In the genomic region with DNA sequence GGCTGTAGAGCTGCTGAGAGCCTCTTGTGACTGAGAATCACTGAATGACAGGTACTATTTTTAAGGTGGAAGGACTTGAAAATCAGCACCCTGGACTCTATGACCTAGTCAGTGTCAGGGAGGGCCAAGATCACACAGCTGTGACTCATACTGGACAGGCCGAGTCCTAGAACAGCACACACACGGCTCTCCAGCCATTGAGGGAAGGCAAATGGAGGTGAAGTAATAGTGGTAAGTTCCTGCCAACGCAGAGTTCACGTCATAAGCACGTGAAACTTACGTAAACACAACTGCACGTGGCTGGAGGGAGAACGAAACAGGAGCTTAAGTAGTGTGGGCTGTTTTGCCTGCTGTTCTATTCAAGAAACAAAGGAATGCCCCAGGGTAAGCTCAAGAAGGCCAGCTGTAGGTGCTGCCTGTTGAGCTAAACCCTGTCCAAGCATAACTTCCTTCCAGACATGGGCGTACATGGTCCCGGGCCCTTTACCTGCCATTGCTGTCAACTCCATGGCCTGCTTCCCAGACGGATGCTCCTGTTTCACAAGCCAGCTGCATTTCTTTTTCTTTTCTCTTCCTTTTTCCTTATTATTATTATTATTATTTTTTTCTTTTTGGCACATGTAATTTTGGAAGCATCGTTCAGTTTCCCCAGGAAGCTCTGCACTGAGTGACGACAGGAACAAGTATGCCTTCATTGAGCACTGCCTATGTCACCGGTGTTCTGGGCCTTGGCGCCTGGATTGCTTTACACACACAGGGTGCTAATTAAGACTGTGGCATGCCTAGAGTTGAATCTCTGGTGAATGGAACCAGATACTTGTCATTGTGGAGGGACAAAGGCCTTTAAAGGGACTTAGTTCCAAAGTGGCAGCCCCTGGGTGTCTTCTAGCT, we compare ENCODE assay signal across 8 cellular contexts. TPM values are rescaled to one million over a fixed set of nuclear protein-coding genes. Genes with fewer than 3 reads are reported as not detected.
DNase-seq lines count a peak whose midpoint lies in the region; ATAC-seq, FAIRE-seq and TF ChIP-seq lines count a peak whose summit lies in the region.

No MANE protein-coding gene starts in this region.

- no peaks in the 10 kb centered on the region for H3K27me3 ChIP-seq in body of pancreas
- H3K27me3 ChIP-seq in HepG2 (ENCODE audit: control insufficient read depth in 1 of 2, insufficient read depth in 2 of 2, low read length in 2 of 2): 0 out of 5 replicates have a peak, but pooled peaks cover 0 to 3% of the 10 kb centered on the region in 2 experiments
- no peaks in the 10 kb centered on the region for H3K27me3 ChIP-seq in H9 (ENCODE audit: insufficient read depth, low read length)

- H3K79me1 ChIP-seq in H9 (ENCODE audit: insufficient read depth, low read depth, low read length, poor library complexity, severe bottlenecking): no peaks in the 10 kb centered on the region

- no peak overlapping the region for H4K91ac ChIP-seq in H9 (ENCODE audit: insufficient read length, low read depth, low read length)

- peak in 1 of 3 donors; percentile 12 for TF ChIP-seq POLR2A in body of pancreas (IDR thresholded peaks at IDR 0.05)
- TF ChIP-seq POLR2A in HepG2 (IDR thresholded peaks at IDR 0.05; ENCODE audit: insufficient read depth in 1 of 2, low read depth in 2 of 2, low read length in 2 of 2): no peak

- H3K9ac ChIP-seq in HepG2 (ENCODE audit: insufficient read depth, low read depth, low read length) (no peak overlapping the region), H9 (ENCODE audit: extremely low read depth, insufficient read length, low read length) (no peak overlapping the region)

- no peak overlapping the region for H3K4me3 ChIP-seq in body of pancreas
- H3K4me3 ChIP-seq in HepG2 (replicated peaks in 1 of 3; ENCODE audit: insufficient read depth in 1 of 3, low read depth in 2 of 3, low read length in 3 of 3): no peak overlapping the region

- CTCF ChIA-PET in HepG2 (lab: Yijun Ruan, JAX; ENCODE audit: low intra/inter-chr PET ratio, low total read pairs): no interaction called here
- CTCF ChIA-PET in activated naive CD4-positive, alpha-beta T cell treated with anti-CD3 and anti-CD28 coated beads, Interleukin-2, amount 10 ng/mL, durations not matched to agents 7 days and 5 days (lab: Charles Lee): interaction anchor here (0.7 to 24.2 kb wide), 5 partner anchors 23 to 46 kb away, joined by 3 to 465 read pairs (median 7); no protein-coding TSS in a partner anchor

- no peak overlapping the region for H4K5ac ChIP-seq in H9 (ENCODE audit: insufficient read length, low read depth, low read length)

- intact Hi-C loops in body of pancreas (cut with DNase I): no loop called here
- intact Hi-C loops in HepG2 (cut with micrococcal nuclease; ENCODE audit: unreplicated experiment): no loop called here

- no peak overlapping the region for H3K56ac ChIP-seq in H9 (ENCODE audit: insufficient read length, low read depth, low read length)

- no peak overlapping the region for H2BK20ac ChIP-seq in H9 (ENCODE audit: low read depth, low read length, poor library complexity, severe bottlenecking)

- H2BK15ac ChIP-seq in H9 (ENCODE audit: low read depth, low read length): no peak overlapping the region

- FAIRE-seq in HepG2 (lab: Jason Lieb, UNC): no peak

- no peak overlapping the region for H3K27ac Mint-ChIP-seq in activated naive CD4-positive, alpha-beta T cell treated with anti-CD3 and anti-CD28 coated beads, Interleukin-2, amount 10 ng/mL, durations not matched to agents 7 days and 5 days
- no peak overlapping the region; a peak in 1 of 7 replicates for H3K27ac Mint-ChIP-seq in H9

- no peak overlapping the region for H2BK12ac ChIP-seq in H9 (ENCODE audit: insufficient read length, low read depth, low read length)

- H4K20me1 ChIP-seq in HepG2 (ENCODE audit: insufficient read depth, low read length): no peaks in the 10 kb centered on the region
- no peaks in the 10 kb centered on the region for H4K20me1 ChIP-seq in H9 (ENCODE audit: control insufficient read depth, insufficient read depth, insufficient read length)

- no peak overlapping the region for H3K14ac ChIP-seq in H9 (ENCODE audit: insufficient read depth, low read length)

- no peaks in the 10 kb centered on the region for H3K9me3 Mint-ChIP-seq in activated naive CD4-positive, alpha-beta T cell treated with anti-CD3 and anti-CD28 coated beads, Interleukin-2, amount 10 ng/mL, durations not matched to agents 7 days and 5 days
- H3K9me3 Mint-ChIP-seq in H9: peaks cover 7 to 8% of the 10 kb centered on the region in 2 experiments; a peak in 3 of 5 replicates

- ATAC-seq in body of pancreas (peak; percentile 66), HepG2 (no peak)

- no peak overlapping the region for H2BK5ac ChIP-seq in H9 (ENCODE audit: insufficient read length, low read length)

- H3K4me1 Mint-ChIP-seq in activated naive CD4-positive, alpha-beta T cell treated with anti-CD3 and anti-CD28 coated beads, Interleukin-2, amount 10 ng/mL, durations not matched to agents 7 days and 5 days: peaks cover 64% of the 10 kb centered on the region
- peaks cover 34 to 37% of the 10 kb centered on the region in 2 experiments for H3K4me1 Mint-ChIP-seq in H9

- POLR2A ChIA-PET in HepG2 (lab: Yijun Ruan, JAX): no interaction called here

- H3K4me1 ChIP-seq in body of pancreas (peaks cover 2% of the 10 kb centered on the region), HepG2 (ENCODE audit: insufficient read depth, low read length) (no peaks in the 10 kb centered on the region), H9 (ENCODE audit: insufficient read depth, low read length) (no peaks in the 10 kb centered on the region)

- H2AFZ ChIP-seq in HepG2 (ENCODE audit: low read length): no peak overlapping the region
- H2AFZ ChIP-seq in H9 (ENCODE audit: low read length): no peak overlapping the region

- BruUV-seq in HepG2 (replicated peaks; lab: Mats Ljungman, UMichigan): no TSS peak

- H4K8ac ChIP-seq in H9 (replicated peaks; ENCODE audit: insufficient read length, low read depth, low read length): no peak overlapping the region

- H3K27me3 Mint-ChIP-seq in activated naive CD4-positive, alpha-beta T cell treated with anti-CD3 and anti-CD28 coated beads, Interleukin-2, amount 10 ng/mL, durations not matched to agents 7 days and 5 days: no peaks in the 10 kb centered on the region
- peaks cover 11% of the 10 kb centered on the region for H3K27me3 Mint-ChIP-seq in H9 (ENCODE audit: low read depth)

- no peak overlapping the region for H3K4me3 Mint-ChIP-seq in activated naive CD4-positive, alpha-beta T cell treated with anti-CD3 and anti-CD28 coated beads, Interleukin-2, amount 10 ng/mL, durations not matched to agents 7 days and 5 days
- H3K4me3 Mint-ChIP-seq in H9: no peak overlapping the region

- no peaks in the 10 kb centered on the region for H3K23me2 ChIP-seq in H9 (ENCODE audit: insufficient read length, low read depth, low read length, poor library complexity, severe bottlenecking)

- TF ChIP-seq CTCF in body of pancreas (IDR thresholded peaks at IDR 0.05) (no peak), HepG2 (CRISPR knock-in tag; IDR thresholded peaks at IDR 0.05) (no peak), H9 (conservative IDR thresholded peaks at IDR 0.05) (no peak)

- H3K23ac ChIP-seq in H9 (ENCODE audit: insufficient read length, low read depth, low read length): no peak overlapping the region

- 66 to 69% methylated on average over 15 of the region's 15 CpGs for WGBS in body of pancreas, 2 donors
- 42% methylated on average over 15 of the region's 15 CpGs for WGBS in HepG2 (ENCODE audit: low lambda C conversion rate)
- WGBS in H9 (ENCODE audit: extremely low coverage, insufficient read length, low lambda C conversion rate): no CpG with 5 or more reads among the region's 15 CpGs

- H3K36me3 ChIP-seq in body of pancreas (replicated peaks in 1 of 2; ENCODE audit: insufficient read depth in 1 of 2, low read depth in 2 of 2) (no peaks in the 10 kb centered on the region), HepG2 (replicated peaks in 1 of 2; ENCODE audit: control insufficient read depth in 1 of 2, insufficient read depth in 2 of 2, low read length in 2 of 2) (no peaks in the 10 kb centered on the region)

- H3K9me3 ChIP-seq in body of pancreas (no peaks in the 10 kb centered on the region), HepG2 (ENCODE audit: low read length) (no peaks in the 10 kb centered on the region), H9 (ENCODE audit: control insufficient read depth, low read depth, low read length) (no peaks in the 10 kb centered on the region)

- DNase-seq in NCI-H2171 treated with DMSO at 0.1 percent for 48 hours (lab: John Stamatoyannopoulos, UW) (peak; percentile 0), NCI-H2171 (lab: John Stamatoyannopoulos, UW) (no peak), body of pancreas (peak in 3 of 4 donors; percentile 40 to 83 (median 52)), HepG2 (ENCODE audit: low spot score) (no peak), ureter (ENCODE audit: low spot score) (peak; percentile 82), NCI-H2081 treated with DMSO at 0.1 percent for 48 hours (lab: John Stamatoyannopoulos, UW) (no peak), H9 (no peak)
- DNase-seq in activated naive CD4-positive, alpha-beta T cell treated with anti-CD3 and anti-CD28 coated beads, Interleukin-2, amount 10 ng/mL, durations not matched to agents 7 days and 5 days: no peak

- H3K36me3 Mint-ChIP-seq in activated naive CD4-positive, alpha-beta T cell treated with anti-CD3 and anti-CD28 coated beads, Interleukin-2, amount 10 ng/mL, durations not matched to agents 7 days and 5 days: no peaks in the 10 kb centered on the region
- H3K36me3 Mint-ChIP-seq in H9 (ENCODE audit: insufficient read depth in 1 of 3, low read depth in 3 of 3): peaks cover 0 to 9% (median 0%) of the 10 kb centered on the region in 3 experiments; a peak in 2 of 7 replicates

- H3K27ac ChIP-seq in body of pancreas (peak overlapping the region in 2 of 4 donors; percentile 18 to 63), HepG2 (ENCODE audit: extremely low read length, insufficient read depth, low read length) (no peak overlapping the region), H9 (ENCODE audit: insufficient read length, low read depth, low read length) (no peak overlapping the region)

- no peak for TF ChIP-seq EP300 in HepG2 (IDR thresholded peaks at IDR 0.05; ENCODE audit: low read depth in 2 of 2, low read length in 2 of 2)
- no peak for TF ChIP-seq EP300 in HepG2 (CRISPR knock-in tag; IDR thresholded peaks at IDR 0.05; ENCODE audit: borderline replicate concordance)

- no peak overlapping the region for H3T11ph ChIP-seq in H9 (ENCODE audit: low read length)

- no peak for TF ChIP-seq RAD21 in HepG2 (CRISPR knock-in tag; IDR thresholded peaks at IDR 0.05)

- in situ Hi-C loops in HepG2 (cut with HindIII; ENCODE audit: extremely low pct_ligation_motif_present, low pct_unique_long_range_greater_than_20kb): no loop called here

- no peak overlapping the region for H3K4me2 ChIP-seq in HepG2 (ENCODE audit: low read depth, low read length)
- H3K4me2 ChIP-seq in H9 (ENCODE audit: insufficient read depth, insufficient read length, low read length): no peak overlapping the region

- H2AK5ac ChIP-seq in H9 (ENCODE audit: insufficient read length, low read length): no peak overlapping the region

- no peaks in the 10 kb centered on the region for H3K79me2 ChIP-seq in HepG2 (ENCODE audit: insufficient read depth, low read length)
- no peaks in the 10 kb centered on the region for H3K79me2 ChIP-seq in H9 (ENCODE audit: insufficient read depth, low read length)

- no peak overlapping the region for H3K18ac ChIP-seq in H9 (ENCODE audit: insufficient read length, low read depth, low read length)

- H3K4ac ChIP-seq in H9 (ENCODE audit: low read depth, low read length): no peak overlapping the region

- no peak overlapping the region for H2BK120ac ChIP-seq in H9 (ENCODE audit: low read depth, low read length, poor library complexity, severe bottlenecking)

RNA-seq across cellular contexts. Expression of gene LCP2, which starts 10.2 kb away (rescaled TPM):
- total RNA-seq in body of pancreas (1 to 10 TPM; 1.6 to 2.6 TPM), HepG2 (2016; rRNA removed; fragmentation: Illumina TruSeq; extraction: Trizol) (not detected in 2 replicates), ureter (21.7 TPM), H9 (2021) (0.09 TPM in 1 of 2 replicates, not detected in the other)
- not detected in 2 replicates for total RNA-seq in HepG2 (2016; cell fraction: cytosol; rRNA removed; fragmentation: Illumina TruSeq; extraction: Trizol; ENCODE audit: low read depth)
- total RNA-seq in HepG2 (2016; cell fraction: insoluble cytoplasmic fraction; rRNA removed; fragmentation: Illumina TruSeq; extraction: Trizol): not detected in 2 replicates
- not detected in 2 replicates for total RNA-seq in HepG2 (2016; cell fraction: membrane; rRNA removed; fragmentation: Illumina TruSeq; extraction: Trizol)
- not detected in 2 replicates for total RNA-seq in HepG2 (2016; cell fraction: nucleus; rRNA removed; fragmentation: Illumina TruSeq; extraction: Trizol)
- polyA plus RNA-seq in HepG2 (2011; rRNA removed): not detected in 2 replicates
- polyA plus RNA-seq in HepG2 (2011; cell fraction: cytosol; rRNA removed): not detected in 2 replicates
- not detected in 2 replicates for polyA plus RNA-seq in HepG2 (2011; cell fraction: nucleus; rRNA removed)
- polyA plus RNA-seq in HepG2 (2012): not detected in 2 replicates
- polyA plus RNA-seq in HepG2 (2016; cell fraction: cytosol; fragmentation: Illumina TruSeq; extraction: Trizol; ENCODE audit: low read depth): not detected in 2 replicates
- not detected in 2 replicates for polyA plus RNA-seq in HepG2 (2016; cell fraction: insoluble cytoplasmic fraction; fragmentation: Illumina TruSeq; extraction: Trizol; ENCODE audit: low read depth)
- polyA plus RNA-seq in HepG2 (2016; cell fraction: membrane; fragmentation: Illumina TruSeq; extraction: Trizol; ENCODE audit: low read depth): not detected in 2 replicates
- polyA plus RNA-seq in HepG2 (2016; cell fraction: nucleus; fragmentation: Illumina TruSeq; extraction: Trizol; ENCODE audit: insufficient read depth, low read depth): not detected in 2 replicates
- polyA minus RNA-seq in HepG2 (2011; rRNA and poly(A)+ RNA removed; ENCODE audit: low replicate concordance): 0.10 and 0.21 TPM in 2 replicates
- polyA minus RNA-seq in HepG2 (2011; cell fraction: cytosol; rRNA and poly(A)+ RNA removed): not detected in 2 replicates
- not detected in 2 replicates for polyA minus RNA-seq in HepG2 (2011; cell fraction: nucleus; rRNA and poly(A)+ RNA removed)

Comparison
In these comparisons a context has a peak if more than half of its experiments do, and no peak if none do; other contexts are left out.
1. DNase-seq: peak in NCI-H2171 treated with DMSO at 0.1 percent for 48 hours (single experiment), body of pancreas (3 of 4) and ureter (single experiment); none in NCI-H2171 (single experiment), HepG2 (single experiment), activated naive CD4-positive, alpha-beta T cell treated with anti-CD3 and anti-CD28 coated beads, Interleukin-2, amount 10 ng/mL, durations not matched to agents 7 days and 5 days (single experiment), NCI-H2081 treated with DMSO at 0.1 percent for 48 hours (single experiment) and H9 (single experiment).